In the genomic region with DNA sequence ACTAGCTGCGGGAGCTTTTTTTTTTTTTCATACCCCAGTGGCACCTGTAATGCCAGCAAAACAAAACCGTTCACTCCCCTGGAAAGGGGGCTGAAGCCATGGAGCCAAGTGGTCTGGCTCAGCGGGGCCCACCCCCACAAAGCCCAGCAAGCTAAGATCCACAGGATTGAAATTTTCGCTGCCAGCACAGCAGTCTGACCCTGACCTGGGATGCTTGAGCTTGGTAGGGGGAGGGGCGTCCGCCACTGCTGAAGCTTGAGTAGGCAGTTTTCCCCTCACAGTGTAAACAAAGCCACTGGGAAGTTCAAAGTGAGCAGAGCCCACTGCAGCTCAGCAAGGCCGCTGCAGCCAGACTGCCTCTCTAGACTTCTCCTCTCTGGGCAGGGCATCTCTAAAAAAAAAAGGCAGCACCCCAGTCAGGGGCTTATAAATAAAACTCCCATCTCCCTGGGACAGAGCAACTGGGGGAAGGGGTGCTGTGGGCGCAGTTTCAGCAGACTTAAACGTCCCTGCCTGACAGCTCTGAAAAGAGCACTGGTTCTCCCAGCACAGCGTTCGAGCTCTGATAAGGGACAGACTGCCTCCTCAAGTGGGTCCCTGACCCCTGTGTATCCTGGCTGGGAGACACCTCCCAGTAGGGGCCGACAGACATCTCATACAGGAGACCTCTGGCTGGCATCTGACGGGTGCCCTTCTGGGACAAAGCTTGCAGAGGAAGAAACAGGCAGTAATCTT, we compare ENCODE assay signal across 17 cellular contexts. TPM values are rescaled to one million over a fixed set of nuclear protein-coding genes. Genes with fewer than 3 reads are reported as not detected.
A peak's percentile ranks its signal among the peaks of the same experiment; 100 is the strongest.
DNase-seq lines count a peak whose midpoint lies in the region; ATAC-seq and TF ChIP-seq lines count a peak whose summit lies in the region.
"Had no signal": no experiment of that assay in that cellular context is flagged by ENCODE, and none has a peak within 500 bp of the region (broad histone marks: within the 10 kb centered on the region; RNA-seq: fewer than 3 reads in every experiment).

No MANE protein-coding gene starts in this region.

- ATAC-seq in HG02642 (IDR thresholded peaks at IDR 0.05; ENCODE audit: poor library complexity, unreplicated experiment): no peak
- ATAC-seq: activated CD8-positive, alpha-beta T cell treated with anti-CD3 and anti-CD28 coated beads for 36 hours; activated T-cell treated with anti-CD3 and anti-CD28 coated beads, Interleukin-2, amount 50 U/mL, for 72 hours had no signal

- peaks cover 29% of the 10 kb centered on the region for H3K36me3 Mint-ChIP-seq in progenitor cell of endocrine pancreas (ENCODE audit: insufficient read depth)

- no peak overlapping the region for H3K4me3 ChIP-seq in MG63

- no peak overlapping the region for H3K4me3 Mint-ChIP-seq in progenitor cell of endocrine pancreas (ENCODE audit: low read depth)
- H3K4me3 Mint-ChIP-seq: activated CD8-positive, alpha-beta T cell treated with anti-CD3 and anti-CD28 coated beads for 36 hours; activated naive CD8-positive, alpha-beta T cell treated with anti-CD3 and anti-CD28 coated beads, Interleukin-2, amount 10 ng/mL, durations not matched to agents 7 days and 5 days; activated T-cell treated with anti-CD3 and anti-CD28 coated beads, Interleukin-2, amount 50 U/mL, for 72 hours; B cell had no signal

- peaks cover 6% of the 10 kb centered on the region for H3K9me3 Mint-ChIP-seq in progenitor cell of endocrine pancreas (ENCODE audit: low read depth)

- H3K9me3 ChIP-seq in MG63: no peaks in the 10 kb centered on the region

- H3K27ac Mint-ChIP-seq in progenitor cell of endocrine pancreas: peak overlapping the region; percentile 71
- H3K27ac Mint-ChIP-seq: activated CD8-positive, alpha-beta T cell treated with anti-CD3 and anti-CD28 coated beads for 36 hours; activated naive CD8-positive, alpha-beta T cell treated with anti-CD3 and anti-CD28 coated beads, Interleukin-2, amount 10 ng/mL, durations not matched to agents 7 days and 5 days; activated T-cell treated with anti-CD3 and anti-CD28 coated beads, Interleukin-2, amount 50 U/mL, for 72 hours; B cell had no signal

- no peaks in the 10 kb centered on the region for H3K27me3 ChIP-seq in MG63

- H3K27me3 Mint-ChIP-seq in progenitor cell of endocrine pancreas: no peaks in the 10 kb centered on the region
- H3K27me3 Mint-ChIP-seq: activated CD8-positive, alpha-beta T cell treated with anti-CD3 and anti-CD28 coated beads for 36 hours; activated naive CD8-positive, alpha-beta T cell treated with anti-CD3 and anti-CD28 coated beads, Interleukin-2, amount 10 ng/mL, durations not matched to agents 7 days and 5 days; B cell had no signal

- DNase-seq in NCI-H1105 treated with DMSO at 0.1 percent for 48 hours (lab: John Stamatoyannopoulos, UW) (peak; percentile 55), astrocyte of the hippocampus (ENCODE audit: low read depth, low spot score) (peak; percentile 29), iPS-NIHi11 (ENCODE audit: low spot score) (peak; percentile 7), progenitor cell of endocrine pancreas (ENCODE audit: low spot score, unreplicated experiment) (peak; percentile 38), MG63 (no peak), glomerular visceral epithelial cell (ENCODE audit: extremely low spot score) (no peak), AG08396 (ENCODE audit: low spot score) (no peak)
- DNase-seq: activated CD8-positive, alpha-beta T cell treated with anti-CD3 and anti-CD28 coated beads for 36 hours; activated naive CD8-positive, alpha-beta T cell treated with anti-CD3 and anti-CD28 coated beads, Interleukin-2, amount 10 ng/mL, durations not matched to agents 7 days and 5 days; activated T-cell treated with anti-CD3 and anti-CD28 coated beads, Interleukin-2, amount 50 U/mL, for 72 hours; central memory CD4-positive, alpha-beta T cell; foreskin melanocyte; NCI-H187; NCI-H774; SW 1271 had no signal

- no peaks in the 10 kb centered on the region; the same call in 1 of the 2 replicates for H3K36me3 ChIP-seq in MG63

- TF ChIP-seq CTCF in progenitor cell of endocrine pancreas (IDR thresholded peaks at IDR 0.05; ENCODE audit: unreplicated experiment): no peak

- peaks cover 18% of the 10 kb centered on the region for H3K4me1 Mint-ChIP-seq in progenitor cell of endocrine pancreas (ENCODE audit: low read depth)

RNA-seq across cellular contexts. Expression of gene ARMC10, which starts 31.6 kb away (rescaled TPM):
- total RNA-seq in progenitor cell of endocrine pancreas: 38.8 and 43.7 TPM in 2 replicates
- total RNA-seq in MG63 (2014; rRNA removed; shearing (Covaris generic); ENCODE audit: low replicate concordance): 32.3 and 65.6 TPM in 2 replicates

RNA-seq across cellular contexts. Expression of gene FBXL13, which starts 31.9 kb away (rescaled TPM):
- total RNA-seq in progenitor cell of endocrine pancreas: 9.1 and 9.2 TPM in 2 replicates
- total RNA-seq in MG63 (2014; rRNA removed; shearing (Covaris generic); ENCODE audit: low replicate concordance): 0.25 and 1.3 TPM in 2 replicates

RNA-seq across cellular contexts. Expression of gene NAPEPLD, which starts 42.4 kb away (rescaled TPM):
- total RNA-seq in progenitor cell of endocrine pancreas: 17.4 and 18.2 TPM in 2 replicates
- total RNA-seq in MG63 (2014; rRNA removed; shearing (Covaris generic); ENCODE audit: low replicate concordance): 4.8 TPM in 2 replicates

Comparison
In these comparisons a context has a peak if more than half of its experiments do, and no peak if none do; other contexts are left out.
1. DNase-seq: peak in NCI-H1105 treated with DMSO at 0.1 percent for 48 hours (single experiment), astrocyte of the hippocampus (single experiment), iPS-NIHi11 (single experiment) and progenitor cell of endocrine pancreas (single experiment); none in MG63 (single experiment), glomerular visceral epithelial cell (single experiment) and AG08396 (single experiment).